In genomic region chr4:128782076-128782715, GRCh38 we compare ENCODE assay signal across 8 cellular contexts. TPM values are rescaled to one million over a fixed set of nuclear protein-coding genes. Genes with fewer than 3 reads are reported as not detected.
DNase-seq lines count a peak whose midpoint lies in the region; ATAC-seq and TF ChIP-seq lines count a peak whose summit lies in the region.

No MANE protein-coding gene starts in this region.

- POLR2A ChIA-PET in A673 (lab: Charles Lee; ENCODE audit: low non-redundant PET), result no interaction called here

- no peaks in the 10 kb centered on the region for H3K27me3 Mint-ChIP-seq in nephron (ENCODE audit: low read depth)

- H3K4me3 ChIP-seq in A673 (ENCODE audit: low read depth, low read length, poor library complexity, severe bottlenecking), result no peak overlapping the region

- no peaks in the 10 kb centered on the region for H3K27me3 ChIP-seq in A673 (replicated peaks; ENCODE audit: insufficient read depth, low read depth, low read length, poor library complexity)

- ATAC-seq in GM18861 (IDR thresholded peaks at IDR 0.05; ENCODE audit: unreplicated experiment), result peak; percentile 74
- ATAC-seq in GM19397 (IDR thresholded peaks at IDR 0.05; ENCODE audit: unreplicated experiment), result no peak
- ATAC-seq in HG03460 (IDR thresholded peaks at IDR 0.05; ENCODE audit: unreplicated experiment), result no peak

- H3K4me1 ChIP-seq in A673 (ENCODE audit: insufficient read depth, low read length, poor library complexity, severe bottlenecking), result peaks cover under 1% of the 10 kb centered on the region

- H3K27ac Mint-ChIP-seq in nephron, result no peak overlapping the region

- no peaks in the 10 kb centered on the region for H3K36me3 Mint-ChIP-seq in nephron (ENCODE audit: low read depth)

- BruUV-seq in A673 (replicated peaks; lab: Mats Ljungman, UMichigan), result no TSS peak

- peaks cover 3% of the 10 kb centered on the region for H3K4me1 Mint-ChIP-seq in nephron

- no peaks in the 10 kb centered on the region for H3K36me3 ChIP-seq in A673 (ENCODE audit: insufficient read depth, low read length, poor library complexity, severe bottlenecking)

- CTCF ChIA-PET in A673 (lab: Charles Lee), result interaction anchor here (0.6 to 0.7 kb wide), 2 partner anchors 47 to 329 kb away, joined by 3 to 5 read pairs; no protein-coding TSS in a partner anchor

- intact Hi-C loops in A673 (cut with micrococcal nuclease; ENCODE audit: unreplicated experiment), result no loop called here

- no peaks in the 10 kb centered on the region for H3K9me3 Mint-ChIP-seq in nephron

- TF ChIP-seq CTCF in A673 (conservative IDR thresholded peaks at IDR 0.05; ENCODE audit: low read depth, low read length) (peak; percentile 58), nephron (IDR thresholded peaks at IDR 0.05; ENCODE audit: unreplicated experiment in 3 of 3) (peak in 2 of 3 experiments; percentile 11 to 15)

- H3K9me3 ChIP-seq in A673 (ENCODE audit: low read depth, low read length, poor library complexity, severe bottlenecking), result no peaks in the 10 kb centered on the region

- in situ Hi-C loops in SK-MEL-5 (cut with HindIII; ENCODE audit: low pct_unique_long_range_greater_than_20kb, low sequenced_read_pairs), result no loop called here

- no peak overlapping the region for H3K27ac ChIP-seq in A673 (ENCODE audit: low read depth, low read length, poor library complexity, severe bottlenecking)

- peak; percentile 43 for DNase-seq in A673 (ENCODE audit: low spot score)
- peak; percentile 55 for DNase-seq in SK-MEL-5 (ENCODE audit: low read depth, low spot score)
- peak; percentile 61 for DNase-seq in central memory CD4-positive, alpha-beta T cell
- DNase-seq in NCI-H2107 (lab: John Stamatoyannopoulos, UW), result no peak

- no peak overlapping the region for H3K4me3 Mint-ChIP-seq in nephron

RNA-seq across cellular contexts. Expression of gene JADE1, which starts 27.3 kb away (rescaled TPM):
- 39.3 and 40.8 TPM in 2 replicates for total RNA-seq in A673 (2021)
- total RNA-seq in SK-MEL-5 (2014; rRNA removed; shearing (Covaris generic)), result 6.7 and 7.4 TPM in 2 replicates
- 6.5 and 9.5 TPM in 2 replicates for polyA plus RNA-seq in SK-MEL-5 (2015; cell fraction: cytosol; rRNA removed)
- 13.9 and 21.7 TPM in 2 replicates for polyA plus RNA-seq in SK-MEL-5 (2015; cell fraction: nucleus; rRNA removed)
